23 cellular contexts compared by ENCODE assay signal in the genomic region with DNA sequence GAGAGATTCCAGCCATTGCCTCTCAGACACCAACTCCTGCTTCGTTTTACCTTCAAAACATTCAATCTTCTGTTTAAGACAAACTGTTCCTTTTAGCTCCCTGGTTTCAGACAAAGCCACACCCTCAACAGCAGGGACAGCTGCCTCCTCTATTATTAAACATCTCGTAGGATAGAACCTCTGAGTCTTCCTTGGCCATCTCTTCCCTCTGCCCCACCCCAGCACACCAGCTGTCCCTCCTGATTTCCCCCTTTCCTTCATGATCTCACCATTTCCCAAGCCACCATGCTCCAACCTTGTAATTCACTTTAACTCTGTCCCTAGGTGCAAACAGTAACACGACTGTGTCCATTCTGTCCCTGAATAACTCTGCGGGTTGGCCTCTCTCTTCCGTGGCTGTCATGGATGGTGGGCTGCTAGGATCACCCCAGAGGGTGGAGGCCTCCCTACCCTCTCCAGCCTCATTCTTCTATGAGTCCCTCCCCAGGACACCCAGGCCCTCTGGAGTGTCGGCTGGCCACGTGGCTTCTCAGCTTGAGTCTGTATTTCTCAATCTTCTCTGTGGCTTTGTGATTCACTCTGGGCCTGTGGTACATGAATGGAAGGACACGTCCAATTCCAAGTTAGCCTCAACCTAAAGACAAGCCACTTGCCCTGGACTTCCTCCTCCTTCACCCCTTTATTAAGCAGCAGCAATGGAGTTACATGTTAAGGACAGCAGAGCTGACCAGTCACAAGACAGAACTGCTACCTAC.
A peak's percentile ranks its signal among the peaks of the same experiment; 100 is the strongest.
DNase-seq lines count a peak whose midpoint lies in the region; ATAC-seq and TF ChIP-seq lines count a peak whose summit lies in the region.
"Had no signal": no experiment of that assay in that cellular context is flagged by ENCODE, and none has a peak within 500 bp of the region (broad histone marks: within the 10 kb centered on the region; RNA-seq: fewer than 3 reads in every experiment).

No MANE protein-coding gene starts in this region.

- DNase-seq in DND-41 (no peak), SJCRH30 (peak; percentile 4 to 27), fibroblast of mammary gland (ENCODE audit: low read depth) (peak; percentile 27), retina (no peak), pons (ENCODE audit: low spot score) (no peak), dermis blood vessel endothelial cell (no peak), NCI-H1436 treated with DMSO at 0.1 percent for 48 hours (lab: John Stamatoyannopoulos, UW) (no peak)
- DNase-seq: activated CD8-positive, alpha-beta memory T cell treated with anti-CD3 and anti-CD28 coated beads, Interleukin-2, amount 50 U/mL, for 4 hours; DMS79 treated with DMSO at 0.1 percent for 48 hours; heart left ventricle; Karpas-422; NCI-H146; NCI-H2171; NCI-H526; occipital lobe; stimulated activated CD4-positive, alpha-beta T cell treated with anti-CD3 and anti-CD28 coated beads, Interleukin-2, amount 100 ng/mL, for 24 hours had no signal

- 0 out of 2 replicates have a peak, but pooled peaks cover 3% of the 10 kb centered on the region for H3F3A ChIP-seq in Loucy (ENCODE audit: low read depth)

- H3K27me3 ChIP-seq in DND-41 (ENCODE audit: insufficient read depth, low read length, poor library complexity) (no peaks in the 10 kb centered on the region), Loucy (ENCODE audit: insufficient read depth, low read length, poor library complexity, severe bottlenecking) (no peaks in the 10 kb centered on the region), SJCRH30 (no peaks in the 10 kb centered on the region)
- H3K27me3 ChIP-seq: heart left ventricle, suprapubic skin had no signal

- H3K9me3 ChIP-seq in DND-41 (ENCODE audit: insufficient read depth, low read length, severe bottlenecking) (no peaks in the 10 kb centered on the region), Loucy (ENCODE audit: insufficient read depth, low read depth, low read length) (no peaks in the 10 kb centered on the region), SJCRH30 (replicated peaks) (no peaks in the 10 kb centered on the region)
- H3K9me3 ChIP-seq: suprapubic skin had no signal

- H2AFZ ChIP-seq in DND-41 (ENCODE audit: low read depth, low read length) (no peak overlapping the region), Loucy (ENCODE audit: low read length) (0 out of 2 replicates have a peak overlapping the region, but pooled peaks have one; percentile 9)

- no peaks in the 10 kb centered on the region for H3K9me2 ChIP-seq in Loucy (replicated peaks; ENCODE audit: low read depth, low read length)

- H3K9ac ChIP-seq in DND-41 (ENCODE audit: low read depth, low read length) (no peak overlapping the region), Loucy (ENCODE audit: low read depth, low read length, poor library complexity, severe bottlenecking) (peak overlapping the region; percentile 34)

- TF ChIP-seq CTCF in DND-41 (IDR thresholded peaks at IDR 0.05; ENCODE audit: borderline replicate concordance, extremely low read depth, low read length, poor library complexity, severe bottlenecking) (no peak), Loucy (conservative IDR thresholded peaks at IDR 0.05; ENCODE audit: low read length) (no peak), fibroblast of mammary gland (conservative IDR thresholded peaks at IDR 0.05; ENCODE audit: control insufficient read depth, insufficient read depth, low read depth, low read length) (no peak)

- no peaks in the 10 kb centered on the region for H3K79me2 ChIP-seq in DND-41 (ENCODE audit: insufficient read depth, low read length)
- no peaks in the 10 kb centered on the region for H3K79me2 ChIP-seq in Loucy (ENCODE audit: insufficient read depth, low read length)

- H4K20me1 ChIP-seq in DND-41 (ENCODE audit: insufficient read depth, low read length) = no peaks in the 10 kb centered on the region
- no peaks in the 10 kb centered on the region for H4K20me1 ChIP-seq in Loucy (ENCODE audit: insufficient read depth, low read length, poor library complexity, severe bottlenecking)

- H3K4me3 ChIP-seq in DND-41 (ENCODE audit: low read depth in 1 of 2, low read length in 2 of 2) (no peak overlapping the region), Loucy (ENCODE audit: low read length, poor library complexity, severe bottlenecking) (no peak overlapping the region), SJCRH30 (no peak overlapping the region), fibroblast of mammary gland (ENCODE audit: control insufficient read depth, low read depth, low read length) (no peak overlapping the region)
- H3K4me3 ChIP-seq: GM12878, heart left ventricle, smooth muscle cell, suprapubic skin had no signal

- H3K4me2 ChIP-seq in DND-41 (ENCODE audit: insufficient read depth, low read length) (no peak overlapping the region), Loucy (ENCODE audit: low read depth, low read length, poor library complexity, severe bottlenecking) (peak overlapping the region; percentile 55)
- H3K4me2 ChIP-seq: smooth muscle cell had no signal

- H3K4me1 ChIP-seq in DND-41 (ENCODE audit: insufficient read depth, low read length) (peaks cover 47% of the 10 kb centered on the region), Loucy (ENCODE audit: insufficient read depth, low read length, poor library complexity, severe bottlenecking) (peaks cover 73% of the 10 kb centered on the region), SJCRH30 (no peaks in the 10 kb centered on the region)
- H3K4me1 ChIP-seq: suprapubic skin had no signal

- H3K36me3 ChIP-seq in DND-41 (ENCODE audit: insufficient read depth, low read length) (no peaks in the 10 kb centered on the region), Loucy (ENCODE audit: insufficient read depth, low read length) (no peaks in the 10 kb centered on the region), SJCRH30 (no peaks in the 10 kb centered on the region)
- H3K36me3 ChIP-seq: heart left ventricle, suprapubic skin had no signal

- no peak for ATAC-seq in DND-41 (ENCODE audit: insufficient read depth, low read depth)
- ATAC-seq: GM12878, heart left ventricle, WTC11 had no signal

- H3K27ac ChIP-seq in DND-41 (ENCODE audit: low read length) (peak overlapping the region; percentile 8), SJCRH30 (no peak overlapping the region)
- H3K27ac ChIP-seq: epithelial cell of prostate, heart left ventricle, RWPE1, suprapubic skin had no signal

Comparison
In these comparisons a context has a peak if more than half of its experiments do, and no peak if none do; other contexts are left out.
1. DNase-seq: peak in SJCRH30 (2 of 2) and fibroblast of mammary gland (single experiment); none in DND-41 (single experiment), retina (single experiment), pons (single experiment), dermis blood vessel endothelial cell (single experiment) and NCI-H1436 treated with DMSO at 0.1 percent for 48 hours (single experiment).